ENCODE assay signal across 12 cellular contexts in the genomic region with DNA sequence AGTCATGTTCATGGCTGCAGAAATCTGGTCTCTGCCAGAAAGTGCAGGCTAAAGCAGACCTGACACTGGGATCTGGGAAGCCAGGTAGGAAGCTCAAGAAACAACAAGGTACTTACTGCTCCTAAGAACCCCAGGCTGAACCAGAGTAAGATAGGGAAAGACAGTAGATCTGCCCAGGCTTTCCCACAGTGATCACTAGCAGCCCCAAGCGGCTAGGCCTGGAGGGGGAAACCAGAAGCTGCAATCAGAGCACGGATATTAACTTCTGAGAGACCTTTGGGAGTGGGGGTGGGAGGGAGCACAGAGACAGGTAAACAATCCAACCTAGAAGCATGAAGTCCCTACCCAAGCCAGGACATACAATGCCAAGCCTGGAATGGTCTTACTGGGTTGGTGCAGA.
DNase-seq lines count a peak whose midpoint lies in the region; ATAC-seq and TF ChIP-seq lines count a peak whose summit lies in the region.
"Had no signal": no experiment of that assay in that cellular context is flagged by ENCODE, and none has a peak within 500 bp of the region (broad histone marks: within the 10 kb centered on the region; RNA-seq: fewer than 3 reads in every experiment).

No MANE protein-coding gene starts in this region.

- H3K4me3 ChIP-seq in suprapubic skin: peak overlapping the region; percentile 70

- H3K36me3 ChIP-seq in suprapubic skin: no peaks in the 10 kb centered on the region

- CTCF ChIA-PET in activated CD4-positive, alpha-beta T cell treated with anti-CD3 and anti-CD28 coated beads, Interleukin-2, amount 10 ng/mL, durations not matched to agents 7 days and 5 days (lab: Charles Lee): interaction anchor here (0.8 to 3.1 kb wide), 2 partner anchors 10 to 25 kb away, joined by 3 to 19 read pairs; no protein-coding TSS in a partner anchor

- H3K9me3 Mint-ChIP-seq in activated CD4-positive, alpha-beta T cell treated with anti-CD3 and anti-CD28 coated beads, Interleukin-2, amount 10 ng/mL, durations not matched to agents 7 days and 5 days: no peaks in the 10 kb centered on the region
- no peaks in the 10 kb centered on the region for H3K9me3 Mint-ChIP-seq in chondrocyte (ENCODE audit: low read depth)

- peak overlapping the region; percentile 13 for H3K4me3 Mint-ChIP-seq in activated CD4-positive, alpha-beta T cell treated with anti-CD3 and anti-CD28 coated beads, Interleukin-2, amount 10 ng/mL, durations not matched to agents 7 days and 5 days
- no peak overlapping the region for H3K4me3 Mint-ChIP-seq in chondrocyte (ENCODE audit: unreplicated experiment)

- no peaks in the 10 kb centered on the region for H3K9me3 ChIP-seq in suprapubic skin

- H3K36me3 Mint-ChIP-seq in activated CD4-positive, alpha-beta T cell treated with anti-CD3 and anti-CD28 coated beads, Interleukin-2, amount 10 ng/mL, durations not matched to agents 7 days and 5 days (ENCODE audit: low read depth): peaks cover 8% of the 10 kb centered on the region
- H3K36me3 Mint-ChIP-seq in chondrocyte (ENCODE audit: low read depth): no peaks in the 10 kb centered on the region

- no peak overlapping the region for H3K27ac Mint-ChIP-seq in activated CD4-positive, alpha-beta T cell treated with anti-CD3 and anti-CD28 coated beads, Interleukin-2, amount 10 ng/mL, durations not matched to agents 7 days and 5 days
- H3K27ac Mint-ChIP-seq in chondrocyte (ENCODE audit: unreplicated experiment): peak overlapping the region; percentile 99

- H3K27me3 Mint-ChIP-seq in activated CD4-positive, alpha-beta T cell treated with anti-CD3 and anti-CD28 coated beads, Interleukin-2, amount 10 ng/mL, durations not matched to agents 7 days and 5 days: peaks cover 64% of the 10 kb centered on the region
- H3K27me3 Mint-ChIP-seq in chondrocyte (ENCODE audit: low read depth): no peaks in the 10 kb centered on the region

- peaks cover 40% of the 10 kb centered on the region for H3K4me1 ChIP-seq in suprapubic skin

- H3K4me1 Mint-ChIP-seq in activated CD4-positive, alpha-beta T cell treated with anti-CD3 and anti-CD28 coated beads, Interleukin-2, amount 10 ng/mL, durations not matched to agents 7 days and 5 days: peaks cover 20% of the 10 kb centered on the region
- peaks cover 24% of the 10 kb centered on the region for H3K4me1 Mint-ChIP-seq in chondrocyte (ENCODE audit: low read depth)

- 44% methylated on average over 2 of the region's 2 CpGs for WGBS in suprapubic skin

- peak overlapping the region; percentile 85 for H3K27ac ChIP-seq in suprapubic skin
- H3K27ac ChIP-seq: VCaP had no signal

- POLR2A ChIA-PET in activated CD4-positive, alpha-beta T cell treated with anti-CD3 and anti-CD28 coated beads, Interleukin-2, amount 10 ng/mL, durations not matched to agents 7 days and 5 days (lab: Charles Lee): no interaction called here

- no peak for TF ChIP-seq POLR2A in suprapubic skin (IDR thresholded peaks at IDR 0.05)

- H3K27me3 ChIP-seq in suprapubic skin: peaks cover 39% of the 10 kb centered on the region

- TF ChIP-seq CTCF in chondrocyte (IDR thresholded peaks at IDR 0.05) (peak; percentile 61), suprapubic skin (IDR thresholded peaks at IDR 0.05) (no peak)

- no peak for TF ChIP-seq EP300 in suprapubic skin (IDR thresholded peaks at IDR 0.05)

- ATAC-seq in HG03045 (IDR thresholded peaks at IDR 0.05; ENCODE audit: unreplicated experiment): no peak
- ATAC-seq: left lobe of liver had no signal

- DNase-seq in activated CD4-positive, alpha-beta T cell treated with anti-CD3 and anti-CD28 coated beads, Interleukin-2, amount 10 ng/mL, durations not matched to agents 7 days and 5 days: no peak
- no peak for DNase-seq in activated CD4-positive, alpha-beta T cell treated with anti-CD3 and anti-CD28 coated beads for 4 hours
- DNase-seq in chondrocyte (ENCODE audit: low spot score) (no peak), kidney tubule cell (ENCODE audit: low spot score) (peak; percentile 24), suprapubic skin (ENCODE audit: low spot score in 2 of 2) (no peak), DMS114 treated with DMSO at 0.1 percent for 48 hours (lab: John Stamatoyannopoulos, UW; ENCODE audit: unreplicated experiment) (no peak), NCI-H146 (lab: John Stamatoyannopoulos, UW) (no peak)
- DNase-seq: DMS53; stimulated activated CD4-positive, alpha-beta T cell treated with anti-CD3 and anti-CD28 coated beads, Interleukin-4, amount 100 ng/mL, for 24 hours had no signal
